In genomic region chr1:198756470-198756869, GRCh38 we compare ENCODE assay signal across 8 cellular contexts.
A peak's percentile ranks its signal among the peaks of the same experiment; 100 is the strongest.
DNase-seq lines count a peak whose midpoint lies in the region; ATAC-seq and TF ChIP-seq lines count a peak whose summit lies in the region.

No MANE protein-coding gene starts in this region.

- no peak for TF ChIP-seq POLR2A in stomach (IDR thresholded peaks at IDR 0.05)

- H3K36me3 ChIP-seq in left ventricle myocardium inferior, result no peaks in the 10 kb centered on the region
- no peaks in the 10 kb centered on the region for H3K36me3 ChIP-seq in right atrium auricular region
- H3K36me3 ChIP-seq in upper lobe of right lung, result peaks cover 6% of the 10 kb centered on the region
- H3K36me3 ChIP-seq in stomach, result no peaks in the 10 kb centered on the region

- DNase-seq in left ventricle myocardium inferior (no peak), right atrium auricular region (ENCODE audit: low spot score) (no peak), RKO (ENCODE audit: low spot score) (peak; percentile 65), fibroblast of the aortic adventitia (ENCODE audit: low read depth) (peak; percentile 66), upper lobe of right lung (no peak), NCI-H1930 (lab: John Stamatoyannopoulos, UW) (no peak), NCI-H2081 (lab: John Stamatoyannopoulos, UW) (no peak), stomach (no peak)

- no peaks in the 10 kb centered on the region for H3K27me3 ChIP-seq in left ventricle myocardium inferior (ENCODE audit: low read depth)
- H3K27me3 ChIP-seq in right atrium auricular region, result no peaks in the 10 kb centered on the region
- H3K27me3 ChIP-seq in upper lobe of right lung, result no peaks in the 10 kb centered on the region
- H3K27me3 ChIP-seq in stomach, result no peaks in the 10 kb centered on the region

- no peak for ATAC-seq in upper lobe of right lung

- H3K27ac ChIP-seq in left ventricle myocardium inferior (replicated peaks) (no peak overlapping the region), right atrium auricular region (no peak overlapping the region), upper lobe of right lung (no peak overlapping the region), stomach (no peak overlapping the region)

- TF ChIP-seq CTCF in left ventricle myocardium inferior (IDR thresholded peaks at IDR 0.05; ENCODE audit: borderline replicate concordance) (peak; percentile 61), right atrium auricular region (IDR thresholded peaks at IDR 0.05) (peak in 1 of 2 donors; percentile 52), fibroblast of the aortic adventitia (IDR thresholded peaks at IDR 0.05; ENCODE audit: insufficient read depth, low read length) (peak; percentile 24), upper lobe of right lung (IDR thresholded peaks at IDR 0.05) (peak; percentile 46), stomach (IDR thresholded peaks at IDR 0.05) (peak in 1 of 7 experiments; percentile 9)

- H3K9me3 ChIP-seq in left ventricle myocardium inferior (replicated peaks) (no peaks in the 10 kb centered on the region), right atrium auricular region (no peaks in the 10 kb centered on the region), upper lobe of right lung (no peaks in the 10 kb centered on the region), stomach (no peaks in the 10 kb centered on the region)

- no peak for TF ChIP-seq EP300 in stomach (IDR thresholded peaks at IDR 0.05)

- no peak overlapping the region for H3K4me3 ChIP-seq in left ventricle myocardium inferior
- no peak overlapping the region for H3K4me3 ChIP-seq in right atrium auricular region
- no peak overlapping the region for H3K4me3 ChIP-seq in fibroblast of the aortic adventitia (ENCODE audit: low read depth, low read length)
- no peak overlapping the region for H3K4me3 ChIP-seq in upper lobe of right lung
- no peak overlapping the region for H3K4me3 ChIP-seq in stomach

- intact Hi-C loops in left ventricle myocardium inferior (cut with micrococcal nuclease), result loop anchor here (5.0 to 10.0 kb wide), 2 partner anchors 361 to 788 kb away; no protein-coding TSS in a partner anchor
- intact Hi-C loops in upper lobe of right lung (cut with DNase I), result no loop called here
- intact Hi-C loops in stomach (cut with DNase I; ENCODE audit: low total_unique reads), result no loop called here

- H3K4me1 ChIP-seq in left ventricle myocardium inferior (no peaks in the 10 kb centered on the region), right atrium auricular region (no peaks in the 10 kb centered on the region), upper lobe of right lung (no peaks in the 10 kb centered on the region), stomach (no peaks in the 10 kb centered on the region)

Comparison
In these comparisons a context has a peak if more than half of its experiments do, and no peak if none do; other contexts are left out.
1. DNase-seq: peak in RKO (single experiment) and fibroblast of the aortic adventitia (single experiment); none in left ventricle myocardium inferior (single experiment), right atrium auricular region (single experiment), upper lobe of right lung (single experiment), NCI-H1930 (0 of 2), NCI-H2081 (0 of 2) and stomach (single experiment).